9 cellular contexts compared by ENCODE assay signal in genomic region chr1:110783292-110783918, GRCh38.
A peak's percentile ranks its signal among the peaks of the same experiment; 100 is the strongest.
DNase-seq lines count a peak whose midpoint lies in the region; ATAC-seq, FAIRE-seq and TF ChIP-seq lines count a peak whose summit lies in the region.
"Had no signal": no experiment of that assay in that cellular context is flagged by ENCODE, and none has a peak within 500 bp of the region (broad histone marks: within the 10 kb centered on the region; RNA-seq: fewer than 3 reads in every experiment).

No MANE protein-coding gene starts in this region.

- intact Hi-C loops in ovary (cut with DNase I) = no loop called here

- peak; percentile 41 for DNase-seq in DMS79 treated with DMSO at 0.1 percent for 48 hours (lab: John Stamatoyannopoulos, UW)
- DNase-seq in RCC 7860 (ENCODE audit: low spot score) = peak; percentile 38
- DNase-seq in activated T-helper 9 cell treated with anti-CD3 and anti-CD28 coated beads, Interleukin-2, amount 50 U/mL, for 16 hours (ENCODE audit: low read depth) = peak; percentile 20
- peak; percentile 76 for DNase-seq in germinal center (ENCODE audit: low spot score)
- DNase-seq in ovary = peak in 3 of 5 donors; percentile 14 to 34 (median 21)

- no peaks in the 10 kb centered on the region for H3K36me3 ChIP-seq in ovary

- WGBS in ovary, 3 donors = 0 to 18% (median 0%) methylated on average over 5 of the region's 5 CpGs

- H3K4me3 ChIP-seq in ovary = no peak overlapping the region

- H3K9me3 ChIP-seq in ovary = no peaks in the 10 kb centered on the region

- peaks cover 1% of the 10 kb centered on the region for H3K4me1 ChIP-seq in ovary (ENCODE audit: insufficient read depth)

- no peak for FAIRE-seq in RCC 7860 (lab: Jason Lieb, UNC)
- FAIRE-seq: TTC549 had no signal

- ATAC-seq in HG03521 (IDR thresholded peaks at IDR 0.05; ENCODE audit: unreplicated experiment) = no peak
- ATAC-seq in GM21381 (IDR thresholded peaks at IDR 0.05; ENCODE audit: unreplicated experiment) = no peak

- H3K27me3 ChIP-seq in ovary = no peaks in the 10 kb centered on the region

- no peak overlapping the region for H3K27ac ChIP-seq in ovary

- peak; percentile 95 for TF ChIP-seq CTCF in LNCAP (IDR thresholded peaks at IDR 0.05)
- TF ChIP-seq CTCF in ovary (IDR thresholded peaks at IDR 0.05) = peak; percentile 24 to 42 (median 39)

- no peak for TF ChIP-seq EP300 in ovary (IDR thresholded peaks at IDR 0.05)

- no peak for TF ChIP-seq POLR2A in ovary (IDR thresholded peaks at IDR 0.05)

Comparison
In these comparisons a context has a peak if more than half of its experiments do, and no peak if none do; other contexts are left out.
1. DNase-seq: peak in every context shown above with its lines; median percentile 76 in germinal center; 41 in DMS79 treated with DMSO at 0.1 percent for 48 hours; 38 in RCC 7860; 21 in ovary; 20 in activated T-helper 9 cell treated with anti-CD3 and anti-CD28 coated beads, Interleukin-2, amount 50 U/mL, for 16 hours.